1 cellular context compared by ENCODE assay signal in genomic region chr6:16504608-16505007, GRCh38.
TF ChIP-seq lines count a peak whose summit lies in the region.

No MANE protein-coding gene starts in this region.

TF ChIP-seq in GM12878, 131 proteins besides CTCF, POLR2A, EP300 and RAD21 (continued from another document):
- TF ChIP-seq E4F1 (IDR thresholded peaks at IDR 0.05; ENCODE audit: borderline replicate concordance, partially characterized antibody) = no peak
